8 cellular contexts compared by ENCODE assay signal in the genomic region with DNA sequence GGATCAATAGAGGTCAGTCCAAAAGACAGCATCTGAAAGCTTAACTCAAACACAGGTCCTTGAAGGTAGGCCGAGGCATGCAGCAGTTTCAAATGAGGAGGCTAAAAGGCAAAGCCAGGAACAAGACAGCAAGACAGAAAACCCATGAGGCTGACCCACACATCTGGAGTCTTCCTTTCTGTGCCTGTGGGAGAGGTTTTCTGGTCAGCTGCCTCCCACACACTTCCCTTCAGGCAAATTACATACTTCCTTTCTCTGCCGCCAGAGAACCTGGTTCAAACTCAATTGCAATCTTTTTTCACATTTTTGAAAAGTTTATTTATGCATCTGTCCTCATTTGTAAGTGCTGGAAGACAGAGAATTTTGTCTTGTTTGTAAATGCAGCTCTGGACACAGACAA. TPM values are rescaled to one million over a fixed set of nuclear protein-coding genes. Genes with fewer than 3 reads are reported as not detected.
DNase-seq lines count a peak whose midpoint lies in the region; ATAC-seq lines count a peak whose summit lies in the region.

No MANE protein-coding gene starts in this region.

- intact Hi-C loops in activated T-helper 2 cell treated with anti-CD3 and anti-CD28 coated beads, Interferon-gamma antibody, Interleukin-2, Interleukin-4, amounts not matched to agents 10 μg/mL and 5 μg/mL and 100 μg/mL, durations not matched to agents 14 hours and 24 hours and 36 hours (cut with micrococcal nuclease): loop anchor here (1.0 kb wide), 1 partner anchor 48 kb away; no protein-coding TSS in a partner anchor

- ATAC-seq in GM19043 (IDR thresholded peaks at IDR 0.05; ENCODE audit: low read depth, unreplicated experiment) (peak; percentile 83), HG03175 (IDR thresholded peaks at IDR 0.05; ENCODE audit: unreplicated experiment) (peak; percentile 64)
- ATAC-seq in natural killer cell treated with Interleukin-12 subunit alpha and Interleukin-12 subunit beta and Interleukin-15 and Interleukin-18, amount 100 ng/mL, for 72 hours: peak in 1 of 2 donors; percentile 71

- peak overlapping the region; percentile 6 for H3K27ac Mint-ChIP-seq in activated T-helper 2 cell treated with anti-CD3 and anti-CD28 coated beads, Interferon-gamma antibody, Interleukin-2, Interleukin-4, amounts not matched to agents 10 μg/mL and 5 μg/mL and 100 μg/mL, durations not matched to agents 14 hours and 24 hours and 36 hours
- no peak overlapping the region for H3K27ac Mint-ChIP-seq in natural killer cell treated with Interleukin-12 subunit alpha and Interleukin-12 subunit beta and Interleukin-15 and Interleukin-18, amount 100 ng/mL, for 72 hours

- no peak overlapping the region for H3K4me3 Mint-ChIP-seq in activated T-helper 2 cell treated with anti-CD3 and anti-CD28 coated beads, Interferon-gamma antibody, Interleukin-2, Interleukin-4, amounts not matched to agents 10 μg/mL and 5 μg/mL and 100 μg/mL, durations not matched to agents 14 hours and 24 hours and 36 hours (ENCODE audit: low read depth)
- peak overlapping the region; percentile 13 for H3K4me3 Mint-ChIP-seq in natural killer cell treated with Interleukin-12 subunit alpha and Interleukin-12 subunit beta and Interleukin-15 and Interleukin-18, amount 100 ng/mL, for 72 hours

- peaks cover 2% of the 10 kb centered on the region for H3K27me3 Mint-ChIP-seq in activated T-helper 2 cell treated with anti-CD3 and anti-CD28 coated beads, Interferon-gamma antibody, Interleukin-2, Interleukin-4, amounts not matched to agents 10 μg/mL and 5 μg/mL and 100 μg/mL, durations not matched to agents 14 hours and 24 hours and 36 hours (ENCODE audit: low read depth)
- H3K27me3 Mint-ChIP-seq in natural killer cell treated with Interleukin-12 subunit alpha and Interleukin-12 subunit beta and Interleukin-15 and Interleukin-18, amount 100 ng/mL, for 72 hours: peaks cover 0 to 2% of the 10 kb centered on the region in 2 donors

- H3K36me3 Mint-ChIP-seq in activated T-helper 2 cell treated with anti-CD3 and anti-CD28 coated beads, Interferon-gamma antibody, Interleukin-2, Interleukin-4, amounts not matched to agents 10 μg/mL and 5 μg/mL and 100 μg/mL, durations not matched to agents 14 hours and 24 hours and 36 hours (ENCODE audit: low read depth): peaks cover 17% of the 10 kb centered on the region
- H3K36me3 Mint-ChIP-seq in natural killer cell treated with Interleukin-12 subunit alpha and Interleukin-12 subunit beta and Interleukin-15 and Interleukin-18, amount 100 ng/mL, for 72 hours: no peaks in the 10 kb centered on the region

- peaks cover 42% of the 10 kb centered on the region for H3K4me1 Mint-ChIP-seq in activated T-helper 2 cell treated with anti-CD3 and anti-CD28 coated beads, Interferon-gamma antibody, Interleukin-2, Interleukin-4, amounts not matched to agents 10 μg/mL and 5 μg/mL and 100 μg/mL, durations not matched to agents 14 hours and 24 hours and 36 hours (ENCODE audit: low read depth)
- H3K4me1 Mint-ChIP-seq in natural killer cell treated with Interleukin-12 subunit alpha and Interleukin-12 subunit beta and Interleukin-15 and Interleukin-18, amount 100 ng/mL, for 72 hours (ENCODE audit: low read depth in 2 of 2): peaks cover 22 to 31% of the 10 kb centered on the region in 2 donors

- no peaks in the 10 kb centered on the region for H3K9me3 Mint-ChIP-seq in activated T-helper 2 cell treated with anti-CD3 and anti-CD28 coated beads, Interferon-gamma antibody, Interleukin-2, Interleukin-4, amounts not matched to agents 10 μg/mL and 5 μg/mL and 100 μg/mL, durations not matched to agents 14 hours and 24 hours and 36 hours
- no peaks in the 10 kb centered on the region for H3K9me3 Mint-ChIP-seq in natural killer cell treated with Interleukin-12 subunit alpha and Interleukin-12 subunit beta and Interleukin-15 and Interleukin-18, amount 100 ng/mL, for 72 hours

- peak; percentile 66 for DNase-seq in AG20443 (ENCODE audit: low spot score)
- no peak for DNase-seq in activated T-helper 2 cell treated with anti-CD3 and anti-CD28 coated beads, Interferon-gamma antibody, Interleukin-2, Interleukin-4, amounts not matched to agents 10 μg/mL and 5 μg/mL and 100 μg/mL, durations not matched to agents 14 hours and 24 hours and 36 hours (ENCODE audit: low spot score)
- DNase-seq in natural killer cell treated with Interleukin-12 subunit alpha and Interleukin-12 subunit beta and Interleukin-15 and Interleukin-18, amount 100 ng/mL, for 72 hours (ENCODE audit: low spot score): no peak
- DNase-seq in NCI-H187 (lab: John Stamatoyannopoulos, UW): no peak
- DNase-seq in activated gamma-delta T cell treated with Interleukin-2 at 50 U/mL for 16 hours: no peak
- no peak for DNase-seq in NCI-H1436 (lab: John Stamatoyannopoulos, UW)

RNA-seq across cellular contexts. Expression of gene CRTAM, which starts 29.8 kb away (rescaled TPM):
- total RNA-seq in activated T-helper 2 cell treated with anti-CD3 and anti-CD28 coated beads, Interferon-gamma antibody, Interleukin-2, Interleukin-4, amounts not matched to agents 10 μg/mL and 5 μg/mL and 100 μg/mL, durations not matched to agents 14 hours and 24 hours and 36 hours: 10.5 and 11.0 TPM in 2 replicates
- total RNA-seq in natural killer cell treated with Interleukin-12 subunit alpha and Interleukin-12 subunit beta and Interleukin-15 and Interleukin-18, amount 100 ng/mL, for 72 hours: 1 to 10 TPM in 1 of 2 donors, under 1 TPM in 1; 0.98 to 2.9 TPM
